ENCODE assay signal across 26 cellular contexts in the genomic region with DNA sequence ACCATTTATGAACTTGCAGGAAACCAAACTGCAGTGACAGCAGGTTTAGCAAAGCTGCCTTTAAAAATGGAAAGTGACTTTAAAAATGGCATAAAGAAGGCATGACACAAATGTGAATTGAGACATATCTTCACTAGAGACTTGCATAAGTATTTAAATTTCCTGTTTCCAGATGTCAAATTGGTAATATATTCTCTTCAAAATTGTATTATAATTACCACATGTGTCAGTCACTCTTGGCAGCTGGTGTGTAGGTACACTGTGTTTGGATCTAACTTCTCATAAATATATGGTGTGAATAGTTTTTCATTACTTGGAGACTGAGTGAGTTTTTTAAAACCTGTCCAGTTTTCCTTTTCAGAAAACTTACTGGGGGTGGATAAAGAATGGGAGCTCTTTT.
DNase-seq lines count a peak whose midpoint lies in the region; TF ChIP-seq lines count a peak whose summit lies in the region.
"Had no signal": no experiment of that assay in that cellular context is flagged by ENCODE, and none has a peak within 500 bp of the region (broad histone marks: within the 10 kb centered on the region; RNA-seq: fewer than 3 reads in every experiment).

No MANE protein-coding gene starts in this region.

- peak; percentile 48 for DNase-seq in MM.1S
- no peak for DNase-seq in OCI-LY7 (ENCODE audit: low spot score)
- DNase-seq in superior temporal gyrus (ENCODE audit: extremely low spot score), result peak; percentile 24
- DNase-seq in NCI-H524 treated with DMSO at 0.1 percent for 48 hours (lab: John Stamatoyannopoulos, UW), result no peak
- DNase-seq in COLO829 (ENCODE audit: low spot score), result no peak
- no peak for DNase-seq in Calu3
- DNase-seq in NCI-H1105 (lab: John Stamatoyannopoulos, UW), result no peak
- DNase-seq: 8988T; ACHN; BE2C; C1 segment of cervical spinal cord; Caco-2; CD4-positive, alpha-beta memory T cell; CD4-positive, CD25-positive, alpha-beta regulatory T cell; CD8-positive, alpha-beta memory T cell; DMS 273 treated with DMSO at 0.1 percent for 48 hours; DMS153; DMS53; DMS79; DND-41; EL; GDM1 had no signal

- H3K27me3 ChIP-seq in MM.1S (replicated peaks; ENCODE audit: insufficient read depth, low read length), result no peaks in the 10 kb centered on the region
- H3K27me3 ChIP-seq in neural cell (ENCODE audit: insufficient read depth, low read depth, low read length), result no peaks in the 10 kb centered on the region
- H3K27me3 ChIP-seq: BE2C, BLaER1 had no signal

- no peaks in the 10 kb centered on the region for H3F3A ChIP-seq in MM.1S (ENCODE audit: insufficient read depth, low read length)
- H3F3A ChIP-seq in neural cell (ENCODE audit: insufficient read depth, low read length, poor library complexity, severe bottlenecking), result no peaks in the 10 kb centered on the region

- no peak overlapping the region for H3K9ac ChIP-seq in MM.1S (ENCODE audit: low read length)
- no peak overlapping the region for H3K9ac ChIP-seq in neural cell (ENCODE audit: low read length)
- H3K9ac ChIP-seq: BLaER1 had no signal

- H3K4me1 ChIP-seq in MM.1S (ENCODE audit: low read length), result peaks cover 10% of the 10 kb centered on the region; the same call in 1 of the 2 replicates
- H3K4me1 ChIP-seq in OCI-LY7 (ENCODE audit: insufficient read depth, low read length, poor library complexity, severe bottlenecking), result peaks cover 7% of the 10 kb centered on the region
- H3K4me1 ChIP-seq: BE2C, BLaER1, Caco-2 had no signal

- H3K4me3 ChIP-seq in MM.1S (ENCODE audit: low read length), result no peak overlapping the region
- H3K4me3 ChIP-seq in OCI-LY7 (ENCODE audit: low read depth, low read length, poor library complexity, severe bottlenecking), result no peak overlapping the region
- H3K4me3 ChIP-seq in neural cell (ENCODE audit: low read length), result no peak overlapping the region
- H3K4me3 ChIP-seq: BLaER1, GM12878 had no signal

- H3K9me3 ChIP-seq in MM.1S (replicated peaks; ENCODE audit: insufficient read depth, low read length) (no peaks in the 10 kb centered on the region), OCI-LY7 (ENCODE audit: low read length) (peaks cover 15% of the 10 kb centered on the region; the same call in 1 of the 2 replicates), neural cell (ENCODE audit: low read length) (no peaks in the 10 kb centered on the region)
- H3K9me3 ChIP-seq: BE2C, Caco-2 had no signal

- no peak overlapping the region for H2AFZ ChIP-seq in MM.1S (ENCODE audit: low read length)
- H2AFZ ChIP-seq in OCI-LY7 (ENCODE audit: low read length), result peak overlapping the region; percentile 19; the same call in 1 of the 2 replicates
- H2AFZ ChIP-seq in neural cell (ENCODE audit: low read depth, low read length), result no peak overlapping the region

- H4K20me1 ChIP-seq in MM.1S (ENCODE audit: insufficient read depth, low read length) (no peaks in the 10 kb centered on the region), OCI-LY7 (ENCODE audit: insufficient read depth, low read length) (no peaks in the 10 kb centered on the region), neural cell (ENCODE audit: insufficient read depth) (no peaks in the 10 kb centered on the region)
- H4K20me1 ChIP-seq: BLaER1 had no signal

- TF ChIP-seq EP300 in neural cell (conservative IDR thresholded peaks at IDR 0.05; ENCODE audit: poor library complexity, severe bottlenecking), result peak; percentile 95

- H3K36me3 ChIP-seq in MM.1S (replicated peaks; ENCODE audit: insufficient read depth, low read length), result no peaks in the 10 kb centered on the region
- H3K36me3 ChIP-seq in OCI-LY7 (ENCODE audit: insufficient read depth, low read length), result no peaks in the 10 kb centered on the region; the same call in 1 of the 2 replicates
- H3K36me3 ChIP-seq in neural cell (ENCODE audit: insufficient read depth, low read length), result no peaks in the 10 kb centered on the region
- H3K36me3 ChIP-seq: BE2C, BLaER1 had no signal

- peaks cover 7% of the 10 kb centered on the region for H3K9me3 Mint-ChIP-seq in Calu3 (ENCODE audit: low read depth, unreplicated experiment)

- TF ChIP-seq RAD21 in neural cell (conservative IDR thresholded peaks at IDR 0.05), result peak; percentile 23

- no TSS peak for BruUV-seq in OCI-LY7 (replicated peaks; lab: Mats Ljungman, UMichigan)
- no TSS peak for BruUV-seq in Calu3 (replicated peaks; lab: Mats Ljungman, UMichigan)

- H3K4me1 Mint-ChIP-seq in Calu3 (ENCODE audit: low read depth, unreplicated experiment), result no peaks in the 10 kb centered on the region
- H3K4me1 Mint-ChIP-seq: CD14-positive monocyte; CD4-positive, alpha-beta memory T cell; CD4-positive, CD25-positive, alpha-beta regulatory T cell; CD8-positive, alpha-beta memory T cell had no signal

- CTCF ChIA-PET in OCI-LY7 (lab: Charles Lee; ENCODE audit: unreplicated experiment) (no interaction called here), Calu3 (lab: Charles Lee) (no interaction called here)

- no peaks in the 10 kb centered on the region for H3K36me3 Mint-ChIP-seq in Calu3 (ENCODE audit: insufficient read depth, unreplicated experiment)
- H3K36me3 Mint-ChIP-seq: CD14-positive monocyte had no signal

- H3K4me2 ChIP-seq in MM.1S (ENCODE audit: low read depth, low read length) (no peak overlapping the region), OCI-LY7 (ENCODE audit: low read length) (no peak overlapping the region), neural cell (ENCODE audit: low read length) (no peak overlapping the region)
- H3K4me2 ChIP-seq: BLaER1 had no signal

- POLR2A ChIA-PET in OCI-LY7 (lab: Charles Lee), result no interaction called here

- no peak overlapping the region for H3K27ac Mint-ChIP-seq in Calu3 (ENCODE audit: unreplicated experiment)
- H3K27ac Mint-ChIP-seq: CD14-positive monocyte; CD4-positive, alpha-beta memory T cell; CD4-positive, CD25-positive, alpha-beta regulatory T cell; CD8-positive, alpha-beta memory T cell had no signal

- H3K79me2 ChIP-seq in MM.1S (ENCODE audit: low read length), result no peaks in the 10 kb centered on the region
- no peaks in the 10 kb centered on the region for H3K79me2 ChIP-seq in OCI-LY7 (ENCODE audit: insufficient read depth, low read depth, low read length)
- no peaks in the 10 kb centered on the region for H3K79me2 ChIP-seq in neural cell (replicated peaks; ENCODE audit: insufficient read depth, low read length)

- H3K27ac ChIP-seq in MM.1S (ENCODE audit: low read length) (no peak overlapping the region), OCI-LY7 (ENCODE audit: low read depth, low read length, poor library complexity, severe bottlenecking) (no peak overlapping the region), neural cell (ENCODE audit: low read length) (peak overlapping the region; percentile 57)
- H3K27ac ChIP-seq: BLaER1 had no signal

- intact Hi-C loops in OCI-LY7 (cut with micrococcal nuclease; ENCODE audit: unreplicated experiment), result no loop called here
- intact Hi-C loops in Calu3 (cut with micrococcal nuclease; ENCODE audit: unreplicated experiment), result no loop called here

- no peak overlapping the region for H3K4me3 Mint-ChIP-seq in Calu3 (ENCODE audit: low read depth, unreplicated experiment)
- H3K4me3 Mint-ChIP-seq: CD14-positive monocyte; CD4-positive, alpha-beta memory T cell; CD4-positive, CD25-positive, alpha-beta regulatory T cell; CD8-positive, alpha-beta memory T cell had no signal

- H3K27me3 Mint-ChIP-seq in Calu3 (ENCODE audit: unreplicated experiment), result no peaks in the 10 kb centered on the region
- H3K27me3 Mint-ChIP-seq: CD4-positive, alpha-beta memory T cell; CD4-positive, CD25-positive, alpha-beta regulatory T cell; CD8-positive, alpha-beta memory T cell had no signal

- TF ChIP-seq CTCF in MM.1S (IDR thresholded peaks at IDR 0.05; ENCODE audit: low read length) (no peak), OCI-LY7 (conservative IDR thresholded peaks at IDR 0.05; ENCODE audit: low read length) (no peak), neural cell (IDR thresholded peaks at IDR 0.05; ENCODE audit: poor library complexity, severe bottlenecking) (no peak), Calu3 (IDR thresholded peaks at IDR 0.05; ENCODE audit: unreplicated experiment) (no peak)

- H3K9me2 ChIP-seq in MM.1S (replicated peaks; ENCODE audit: insufficient read depth, low read length) (no peaks in the 10 kb centered on the region), OCI-LY7 (ENCODE audit: insufficient read depth, low read length) (no peaks in the 10 kb centered on the region), neural cell (ENCODE audit: insufficient read depth, low read length) (no peaks in the 10 kb centered on the region)

TF ChIP-seq in neural cell, 6 proteins besides CTCF, POLR2A, EP300 and RAD21:
- TF ChIP-seq EZH2 (IDR thresholded peaks at IDR 0.05; ENCODE audit: borderline replicate concordance, insufficient read depth, low read length, poor library complexity, severe bottlenecking), result no peak
- TF ChIP-seq TAF1 (IDR thresholded peaks at IDR 0.05; ENCODE audit: low read depth), result no peak
- no peak for TF ChIP-seq SMC3 (conservative IDR thresholded peaks at IDR 0.05; ENCODE audit: poor library complexity)
- peak; percentile 30 for TF ChIP-seq REST (IDR thresholded peaks at IDR 0.05; ENCODE audit: borderline replicate concordance)
- TF ChIP-seq POLR2AphosphoS5 (IDR thresholded peaks at IDR 0.05), result peak; percentile 61
- no peak for TF ChIP-seq MXI1 (conservative IDR thresholded peaks at IDR 0.05; ENCODE audit: poor library complexity, severe bottlenecking)

Comparison
In these comparisons a context has a peak if more than half of its experiments do, and no peak if none do; other contexts are left out.
1. DNase-seq: peak in MM.1S (single experiment) and superior temporal gyrus (single experiment); none in OCI-LY7 (single experiment), NCI-H524 treated with DMSO at 0.1 percent for 48 hours (single experiment), COLO829 (single experiment), Calu3 (single experiment) and NCI-H1105 (single experiment).